28 cellular contexts compared by ENCODE assay signal in the genomic region with DNA sequence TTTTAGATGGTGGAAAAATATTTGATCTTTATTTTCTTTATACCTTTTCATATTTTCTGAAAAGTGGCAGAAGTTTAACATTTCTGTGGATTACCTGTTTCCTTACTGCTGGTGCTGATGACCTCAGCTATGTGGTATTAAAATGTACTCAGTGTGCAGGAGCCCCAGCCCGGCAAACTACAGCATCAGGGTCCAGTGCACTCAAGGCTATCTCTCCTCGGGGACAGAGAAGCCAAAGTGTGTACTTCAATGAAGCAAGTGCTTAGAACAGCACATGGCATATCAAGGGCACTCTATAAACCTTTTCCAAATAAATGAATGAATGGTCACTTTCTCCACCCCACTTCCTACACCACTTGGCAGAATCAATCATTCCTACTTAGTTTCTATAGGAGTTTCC.
"Had no signal": no experiment of that assay in that cellular context is flagged by ENCODE, and none has a peak within 500 bp of the region (broad histone marks: within the 10 kb centered on the region; RNA-seq: fewer than 3 reads in every experiment).

No MANE protein-coding gene starts in this region.

- H3K27ac ChIP-seq: colonic mucosa, epithelial cell of prostate, gastrocnemius medialis, neural progenitor cell, ovary, suprapubic skin had no signal

- DNase-seq: colonic mucosa; effector CD8-positive, alpha-beta T cell; endodermal cell; foreskin fibroblast; gastrocnemius medialis; head of caudate nucleus; kidney; left cardiac atrium; mammary epithelial cell; mesendoderm; midbrain; naive thymus-derived CD4-positive, alpha-beta T cell; nucleus accumbens; ovary; posterior cingulate gyrus; stimulated activated CD4-positive, alpha-beta T cell treated with anti-CD3 and anti-CD28 coated beads, Interleukin-12 subunit alpha, Interleukin-12 subunit beta, amount 100 ng/mL, for 4 hours; stimulated activated CD4-positive, alpha-beta T cell treated with anti-CD3 and anti-CD28 coated beads, Interleukin-1b, Interleukin-23, amount 100 ng/mL, for 48 hours; stimulated activated CD4-positive, alpha-beta T cell treated with anti-CD3 and anti-CD28 coated beads, Interleukin-4, amount 100 ng/mL, for 1 hour; stimulated activated CD8-positive, alpha-beta memory T cell treated with anti-CD3 and anti-CD28 coated beads, Interleukin-4, amount 100 ng/mL, for 48 hours; stimulated activated naive CD4-positive, alpha-beta T cell; stimulated activated naive CD8-positive, alpha-beta T cell treated with anti-CD3 and anti-CD28 coated beads, Interleukin-15, amount 100 ng/mL, for 72 hours; trophoblast cell had no signal

- H3K27me3 ChIP-seq: colonic mucosa, gastrocnemius medialis, neural progenitor cell, ovary, suprapubic skin had no signal

- H3K36me3 ChIP-seq: colonic mucosa, gastrocnemius medialis, ovary, suprapubic skin had no signal

- H3K4me1 ChIP-seq: colonic mucosa, gastrocnemius medialis, neural progenitor cell had no signal

- H3K9me3 ChIP-seq: colonic mucosa, gastrocnemius medialis, ovary, suprapubic skin had no signal

- ATAC-seq: esophagus mucosa; gastrocnemius medialis; left cardiac atrium; naive thymus-derived CD4-positive, alpha-beta T cell; sciatic nerve; stimulated activated naive CD8-positive, alpha-beta T cell treated with anti-CD3 and anti-CD28 coated beads, Interleukin-15, amount 100 ng/mL, for 72 hours had no signal

- H3K4me3 ChIP-seq: colonic mucosa, gastrocnemius medialis, neural progenitor cell, ovary, smooth muscle cell, suprapubic skin had no signal
